Comparison of ENCODE assay signal across 1 cellular context in the genomic region with DNA sequence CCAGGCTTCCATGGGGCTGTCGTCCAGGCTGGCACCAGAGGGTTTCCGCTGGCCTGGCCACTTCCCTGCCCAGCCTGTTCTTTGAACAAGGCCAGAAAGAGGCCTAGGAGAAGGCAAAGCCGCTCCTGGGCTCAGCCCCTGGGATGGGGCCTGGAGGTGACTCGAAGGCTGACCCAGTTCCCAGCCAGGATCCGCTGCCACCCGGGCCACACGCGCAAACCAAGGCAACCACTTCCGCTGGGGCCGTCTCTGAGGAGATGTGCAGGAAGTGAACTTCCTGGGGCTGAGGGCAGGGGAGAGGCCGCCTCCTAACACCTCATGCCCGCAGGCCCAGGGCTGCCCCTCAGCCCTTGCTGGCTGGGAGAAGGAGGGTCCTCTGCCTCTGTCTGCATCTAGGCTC.
TF ChIP-seq lines count a peak whose summit lies in the region.

No MANE protein-coding gene starts in this region.

TF ChIP-seq in GM23338, 12 proteins besides CTCF, POLR2A, EP300 and RAD21 (continued from another document):
- TF ChIP-seq, protein P1, sequence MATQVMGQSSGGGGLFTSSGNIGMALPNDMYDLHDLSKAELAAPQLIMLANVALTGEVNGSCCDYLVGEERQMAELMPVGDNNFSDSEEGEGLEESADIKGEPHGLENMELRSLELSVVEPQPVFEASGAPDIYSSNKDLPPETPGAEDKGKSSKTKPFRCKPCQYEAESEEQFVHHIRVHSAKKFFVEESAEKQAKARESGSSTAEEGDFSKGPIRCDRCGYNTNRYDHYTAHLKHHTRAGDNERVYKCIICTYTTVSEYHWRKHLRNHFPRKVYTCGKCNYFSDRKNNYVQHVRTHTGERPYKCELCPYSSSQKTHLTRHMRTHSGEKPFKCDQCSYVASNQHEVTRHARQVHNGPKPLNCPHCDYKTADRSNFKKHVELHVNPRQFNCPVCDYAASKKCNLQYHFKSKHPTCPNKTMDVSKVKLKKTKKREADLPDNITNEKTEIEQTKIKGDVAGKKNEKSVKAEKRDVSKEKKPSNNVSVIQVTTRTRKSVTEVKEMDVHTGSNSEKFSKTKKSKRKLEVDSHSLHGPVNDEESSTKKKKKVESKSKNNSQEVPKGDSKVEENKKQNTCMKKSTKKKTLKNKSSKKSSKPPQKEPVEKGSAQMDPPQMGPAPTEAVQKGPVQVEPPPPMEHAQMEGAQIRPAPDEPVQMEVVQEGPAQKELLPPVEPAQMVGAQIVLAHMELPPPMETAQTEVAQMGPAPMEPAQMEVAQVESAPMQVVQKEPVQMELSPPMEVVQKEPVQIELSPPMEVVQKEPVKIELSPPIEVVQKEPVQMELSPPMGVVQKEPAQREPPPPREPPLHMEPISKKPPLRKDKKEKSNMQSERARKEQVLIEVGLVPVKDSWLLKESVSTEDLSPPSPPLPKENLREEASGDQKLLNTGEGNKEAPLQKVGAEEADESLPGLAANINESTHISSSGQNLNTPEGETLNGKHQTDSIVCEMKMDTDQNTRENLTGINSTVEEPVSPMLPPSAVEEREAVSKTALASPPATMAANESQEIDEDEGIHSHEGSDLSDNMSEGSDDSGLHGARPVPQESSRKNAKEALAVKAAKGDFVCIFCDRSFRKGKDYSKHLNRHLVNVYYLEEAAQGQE (IDR thresholded peaks at IDR 0.05; ENCODE audit: unreplicated experiment) = no peak
- no peak for TF ChIP-seq ETS1 (IDR thresholded peaks at IDR 0.05)
- TF ChIP-seq ZNF331 (CRISPR knock-in tag; IDR thresholded peaks at IDR 0.05; ENCODE audit: low read depth) = no peak
TF ChIP-seq in GM23338: peak in this region for 0.
